Comparison of ENCODE assay signal across 9 cellular contexts in the genomic region with DNA sequence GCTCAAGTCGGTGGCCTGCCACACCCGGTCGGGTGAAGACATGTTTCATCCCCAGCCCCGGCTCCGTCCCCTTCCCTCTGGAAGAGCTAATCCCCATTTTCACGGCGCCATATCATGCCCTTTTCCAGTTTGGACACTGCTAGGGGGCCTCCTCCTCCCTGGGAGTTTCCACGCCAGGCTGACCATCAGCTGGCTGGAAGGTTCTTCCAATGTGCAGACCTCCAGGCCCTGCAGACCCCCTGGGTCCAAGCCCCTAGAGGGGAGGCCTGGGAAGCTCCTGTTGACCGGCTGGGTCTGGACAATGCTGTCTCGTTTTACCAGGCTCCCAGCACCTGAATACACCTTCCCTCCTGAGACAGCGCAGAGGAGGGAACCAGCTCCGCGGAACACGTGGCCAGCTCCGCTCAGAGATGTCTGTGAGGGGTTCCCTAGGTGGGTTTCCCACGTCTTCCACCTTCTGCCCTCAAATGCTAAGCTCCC. TPM values are rescaled to one million over a fixed set of nuclear protein-coding genes. Genes with fewer than 3 reads are reported as not detected.
DNase-seq lines count a peak whose midpoint lies in the region; ATAC-seq and TF ChIP-seq lines count a peak whose summit lies in the region.
"Had no signal": no experiment of that assay in that cellular context is flagged by ENCODE, and none has a peak within 500 bp of the region (broad histone marks: within the 10 kb centered on the region; RNA-seq: fewer than 3 reads in every experiment).

No MANE protein-coding gene starts in this region.

- H3K36me3 Mint-ChIP-seq in CD8-positive, alpha-beta T cell = peaks cover 11% of the 10 kb centered on the region

- H3K27ac Mint-ChIP-seq in CD8-positive, alpha-beta T cell = no peak overlapping the region

- no peak overlapping the region for H3K27ac ChIP-seq in CD8-positive, alpha-beta T cell (ENCODE audit: low read depth, low read length)
- H3K27ac ChIP-seq in VCaP (peak overlapping the region; percentile 99), smooth muscle cell (ENCODE audit: low read depth) (no peak overlapping the region)

- DNase-seq in CD8-positive, alpha-beta T cell = no peak
- DNase-seq in left colon (no peak), smooth muscle cell (lab: John Stamatoyannopoulos, UW; ENCODE audit: unreplicated experiment) (no peak), NCI-H510A (lab: John Stamatoyannopoulos, UW) (no peak)

- WGBS in smooth muscle cell (ENCODE audit: low lambda C conversion rate) = 67% methylated on average over 16 of the region's 16 CpGs

- no peak overlapping the region for H2AFZ ChIP-seq in smooth muscle cell (ENCODE audit: low read depth)

- peak; percentile 30 for TF ChIP-seq CTCF in CD8-positive, alpha-beta T cell (IDR thresholded peaks at IDR 0.05)
- peak; percentile 45 for TF ChIP-seq CTCF in VCaP (conservative IDR thresholded peaks at IDR 0.05)
- TF ChIP-seq CTCF in smooth muscle cell (IDR thresholded peaks at IDR 0.05; ENCODE audit: borderline replicate concordance, insufficient read depth, poor library complexity, severe bottlenecking) = no peak

- H3K9me3 Mint-ChIP-seq in CD8-positive, alpha-beta T cell = no peaks in the 10 kb centered on the region

- H4K20me1 ChIP-seq in smooth muscle cell (ENCODE audit: low read depth) = no peaks in the 10 kb centered on the region

- intact Hi-C loops in CD8-positive, alpha-beta T cell (cut with DNase I, micrococcal nuclease) = loop anchor here (1.0 kb wide), 4 partner anchors 35 to 332 kb away; partner anchors contain the start of gene RPL36 (in 1 of the 2)
- intact Hi-C loops in left colon (cut with DNase I, micrococcal nuclease) = no loop called here

- H3K9me3 ChIP-seq in CD8-positive, alpha-beta T cell (ENCODE audit: low read length) = no peaks in the 10 kb centered on the region
- no peaks in the 10 kb centered on the region for H3K9me3 ChIP-seq in smooth muscle cell (replicated peaks; ENCODE audit: low read depth)

- POLR2A ChIA-PET in CD8-positive, alpha-beta T cell (lab: Charles Lee) = interaction anchor here (0.8 to 1.4 kb wide), 4 partner anchors 14 to 219 kb away, joined by 3 to 5 read pairs (median 4); no protein-coding TSS in a partner anchor

- H3K4me1 ChIP-seq in CD8-positive, alpha-beta T cell (ENCODE audit: insufficient read depth, low read length) = no peaks in the 10 kb centered on the region
- peaks cover 6% of the 10 kb centered on the region for H3K4me1 ChIP-seq in smooth muscle cell (ENCODE audit: low read depth)

- peaks cover 4% of the 10 kb centered on the region for H3K27me3 Mint-ChIP-seq in CD8-positive, alpha-beta T cell (ENCODE audit: low read depth)

- no peaks in the 10 kb centered on the region for H3K27me3 ChIP-seq in CD8-positive, alpha-beta T cell (ENCODE audit: insufficient read depth, low read length)
- H3K27me3 ChIP-seq in smooth muscle cell (ENCODE audit: low read depth) = no peaks in the 10 kb centered on the region

- no peaks in the 10 kb centered on the region for H3K79me2 ChIP-seq in smooth muscle cell (ENCODE audit: low read depth)

- H3K4me3 Mint-ChIP-seq in CD8-positive, alpha-beta T cell = no peak overlapping the region

- H3F3A ChIP-seq in smooth muscle cell (ENCODE audit: low read depth) = no peaks in the 10 kb centered on the region

- ATAC-seq in CD8-positive, alpha-beta T cell = no peak
- ATAC-seq in left colon = peak; percentile 9
- no peak for ATAC-seq in GM21528 (IDR thresholded peaks at IDR 0.05; ENCODE audit: low FRiP score, unreplicated experiment)
- ATAC-seq in GM21723 (IDR thresholded peaks at IDR 0.05; ENCODE audit: unreplicated experiment) = no peak
- ATAC-seq in HG02642 (IDR thresholded peaks at IDR 0.05; ENCODE audit: poor library complexity, unreplicated experiment) = no peak

- no peak overlapping the region for H3K4me3 ChIP-seq in CD8-positive, alpha-beta T cell (ENCODE audit: low read depth, low read length)
- H3K4me3 ChIP-seq in smooth muscle cell = no peak overlapping the region
- H3K4me3 ChIP-seq: skin epidermis had no signal

- CTCF ChIA-PET in CD8-positive, alpha-beta T cell (lab: Charles Lee) = interaction anchor here (0.6 to 3.9 kb wide), 38 partner anchors 10 to 230 kb away, joined by 3 to 36 read pairs (median 4); partner anchors contain the start of genes NDUFA11 and NRTN

- no peak overlapping the region for H3K9ac ChIP-seq in smooth muscle cell (ENCODE audit: low read depth)

- peaks cover 3% of the 10 kb centered on the region for H3K4me1 Mint-ChIP-seq in CD8-positive, alpha-beta T cell (ENCODE audit: low read depth)

- H3K4me2 ChIP-seq in smooth muscle cell = peak overlapping the region; percentile 70

- H3K36me3 ChIP-seq in CD8-positive, alpha-beta T cell (ENCODE audit: insufficient read depth, low read length) = no peaks in the 10 kb centered on the region
- H3K36me3 ChIP-seq in smooth muscle cell (ENCODE audit: low read depth) = no peaks in the 10 kb centered on the region

RNA-seq across cellular contexts. Expression of gene RANBP3, which starts 44.7 kb away (rescaled TPM):
- total RNA-seq in CD8-positive, alpha-beta T cell = 100 to 1,000 TPM; 109 to 118 TPM
- total RNA-seq in left colon (10 to 100 TPM; 44.2 to 50.3 TPM), smooth muscle cell (45.3 and 65.8 TPM in 2 replicates)
- polyA plus RNA-seq in smooth muscle cell = 11.7 and 13.4 TPM in 2 replicates

Comparison
In these comparisons a context has a peak if more than half of its experiments do, and no peak if none do; other contexts are left out.
1. intact Hi-C loops: an anchor here in CD8-positive, alpha-beta T cell (1.0 kb wide); none called in left colon.